ENCODE assay signal across 12 cellular contexts in genomic region chr17:34581446-34582184, GRCh38. TPM values are rescaled to one million over a fixed set of nuclear protein-coding genes. Genes with fewer than 3 reads are reported as not detected.
A peak's percentile ranks its signal among the peaks of the same experiment; 100 is the strongest.
DNase-seq lines count a peak whose midpoint lies in the region; ATAC-seq and TF ChIP-seq lines count a peak whose summit lies in the region.
"Had no signal": no experiment of that assay in that cellular context is flagged by ENCODE, and none has a peak within 500 bp of the region (broad histone marks: within the 10 kb centered on the region; RNA-seq: fewer than 3 reads in every experiment).

No MANE protein-coding gene starts in this region.

- H3K4me3 Mint-ChIP-seq in T-helper 17 cell = peak overlapping the region; percentile 63

- H3K27me3 ChIP-seq in GM23248 (replicated peaks; ENCODE audit: insufficient read depth) (peaks cover 74% of the 10 kb centered on the region), iPS-15b (ENCODE audit: control insufficient read depth, insufficient read depth, low read length) (peaks cover 100% of the 10 kb centered on the region), gastrocnemius medialis (peaks cover 52 to 72% (median 71%) of the 10 kb centered on the region in 3 donors)

- no peaks in the 10 kb centered on the region for H3F3A ChIP-seq in GM23248 (ENCODE audit: insufficient read depth)

- peak overlapping the region; percentile 27 for H3K4me2 ChIP-seq in GM23248 (ENCODE audit: unreplicated experiment)

- H3K27ac ChIP-seq in GM23248 = no peak overlapping the region
- H3K27ac ChIP-seq in gastrocnemius medialis = no peak overlapping the region
- H3K27ac ChIP-seq: VCaP had no signal

- intact Hi-C loops in gastrocnemius medialis (cut with DNase I; ENCODE audit: low total_unique reads) = no loop called here

- H2AFZ ChIP-seq in GM23248 = no peak overlapping the region

- ATAC-seq in T-helper 17 cell (no peak), gastrocnemius medialis (no peak), GM21528 (IDR thresholded peaks at IDR 0.05; ENCODE audit: low FRiP score, unreplicated experiment) (no peak), HG02870 (IDR thresholded peaks at IDR 0.05; ENCODE audit: unreplicated experiment) (no peak)

- in situ Hi-C loops in GM23248 (cut with MboI) (no loop called here), gastrocnemius medialis (cut with MboI; ENCODE audit: low sequenced_read_pairs in 4 of 4) (loop anchor here in 1 of 4 donors (25.0 kb wide), 1 partner anchor 156 kb away; no protein-coding TSS in a partner anchor)

- peaks cover 70% of the 10 kb centered on the region for H3K27me3 Mint-ChIP-seq in T-helper 17 cell

- no peaks in the 10 kb centered on the region for H3K9me2 ChIP-seq in GM23248 (ENCODE audit: insufficient read depth)

- peaks cover 17% of the 10 kb centered on the region for H3K4me1 ChIP-seq in GM23248 (ENCODE audit: insufficient read depth)
- peaks cover 15% of the 10 kb centered on the region for H3K4me1 ChIP-seq in iPS-15b (ENCODE audit: control insufficient read depth, insufficient read depth, low read length)
- peaks cover 19 to 28% of the 10 kb centered on the region in 2 donors for H3K4me1 ChIP-seq in gastrocnemius medialis

- peaks cover 14% of the 10 kb centered on the region for H3K4me1 Mint-ChIP-seq in T-helper 17 cell

- no peaks in the 10 kb centered on the region for H4K20me1 ChIP-seq in GM23248 (ENCODE audit: insufficient read depth)

- no peak overlapping the region for H3K27ac Mint-ChIP-seq in T-helper 17 cell
- H3K27ac Mint-ChIP-seq: activated naive CD4-positive, alpha-beta T cell treated with anti-CD3 and anti-CD28 coated beads, Interleukin-2, amount 50 U/mL, for 24 hours had no signal

- no peak for TF ChIP-seq POLR2A in gastrocnemius medialis (IDR thresholded peaks at IDR 0.05)

- DNase-seq in GM23248 (peak; percentile 34), T-helper 17 cell (no peak), gastrocnemius medialis (no peak), T-helper 9 cell (no peak)
- DNase-seq: NK-92 treated with Interleukin-12 subunit alpha and Interleukin-12 subunit beta, amount 100 ng/mL, for 24 hours had no signal

- 2% methylated on average over 31 to 67 of the region's 78 CpGs for WGBS in GM23248 (ENCODE audit: low coverage in 1 of 2, low lambda C conversion rate in 2 of 2, missing lambda C conversion rate in 2 of 2), 2 experiments

- H3K9ac ChIP-seq in GM23248 (no peak overlapping the region), iPS-15b (ENCODE audit: low read depth, low read length) (no peak overlapping the region)

- peaks cover 4% of the 10 kb centered on the region for H3K36me3 Mint-ChIP-seq in T-helper 17 cell (ENCODE audit: low read depth)
- H3K36me3 Mint-ChIP-seq: activated naive CD4-positive, alpha-beta T cell treated with anti-CD3 and anti-CD28 coated beads, Interleukin-2, amount 50 U/mL, for 24 hours had no signal

- no peaks in the 10 kb centered on the region for H3K79me2 ChIP-seq in GM23248 (ENCODE audit: insufficient read depth)

- H3K36me3 ChIP-seq in GM23248 (ENCODE audit: low read depth) (no peaks in the 10 kb centered on the region), iPS-15b (ENCODE audit: control insufficient read depth, insufficient read depth, low read length) (no peaks in the 10 kb centered on the region), gastrocnemius medialis (no peaks in the 10 kb centered on the region)

- TF ChIP-seq CTCF in gastrocnemius medialis (IDR thresholded peaks at IDR 0.05 in 4 of 5, conservative IDR thresholded peaks at IDR 0.05 in 1 of 5) = no peak

- no peaks in the 10 kb centered on the region for H3K9me3 ChIP-seq in GM23248 (ENCODE audit: low read depth)
- no peaks in the 10 kb centered on the region for H3K9me3 ChIP-seq in T-helper 17 cell (ENCODE audit: control insufficient read depth, low read length, poor library complexity, severe bottlenecking)
- H3K9me3 ChIP-seq in iPS-15b (ENCODE audit: control insufficient read depth, insufficient read depth, low read length) = no peaks in the 10 kb centered on the region
- no peaks in the 10 kb centered on the region for H3K9me3 ChIP-seq in gastrocnemius medialis

- H3K4me3 ChIP-seq in GM23248 (peak overlapping the region; percentile 66), iPS-15b (ENCODE audit: low read depth, low read length) (peak overlapping the region; percentile 63), gastrocnemius medialis (peak overlapping the region; percentile 57 to 76 (median 61))

RNA-seq across cellular contexts. Expression of gene TMEM132E, which starts 2.2 kb away (rescaled TPM):
- 0.11 TPM in 1 of 2 replicates, not detected in the other for total RNA-seq in GM23248 (2014; rRNA removed; shearing (Covaris generic))
- not detected in 2 replicates for polyA plus RNA-seq in GM23248 (2016; fragmentation: Nextera tagmentation; extraction: Ambion mirVana)
- total RNA-seq in T-helper 17 cell = not detected
- total RNA-seq in gastrocnemius medialis = not detected
- total RNA-seq: fibroblast of lung, LHCN-M2 had no signal
- polyA plus RNA-seq: fibroblast of lung had no signal
